31 cellular contexts compared by ENCODE assay signal in genomic region chr9:92547356-92547755, GRCh38. TPM values are rescaled to one million over a fixed set of nuclear protein-coding genes. Genes with fewer than 3 reads are reported as not detected.
"Had no signal": no experiment of that assay in that cellular context is flagged by ENCODE, and none has a peak within 500 bp of the region (broad histone marks: within the 10 kb centered on the region; RNA-seq: fewer than 3 reads in every experiment).

No MANE protein-coding gene starts in this region.

- ATAC-seq: heart right ventricle; left cardiac atrium; left lung; mucosa of descending colon; natural killer cell treated with Interleukin-12 subunit alpha and Interleukin-12 subunit beta and Interleukin-15 and Interleukin-18, amount 100 ng/mL, for 72 hours; right lobe of liver; stimulated activated naive CD8-positive, alpha-beta T cell treated with anti-CD3 and anti-CD28 coated beads, Interleukin-15, amount 100 ng/mL, for 72 hours had no signal

- H3K4me2 ChIP-seq: smooth muscle cell had no signal

- H3K4me3 ChIP-seq: colonic mucosa, esophagus muscularis mucosa, heart right ventricle, left lung, mucosa of descending colon, right lobe of liver, smooth muscle cell, suprapubic skin had no signal

- DNase-seq: colonic mucosa; effector CD8-positive, alpha-beta T cell; endodermal cell; foreskin melanocyte; glutamatergic neuron; heart right ventricle; hippocampal formation; left cardiac atrium; left lung; mesenchymal stem cell; mucosa of descending colon; naive B cell; right lobe of liver; stimulated activated CD4-positive, alpha-beta T cell treated with anti-CD3 and anti-CD28 coated beads, Interleukin-12 subunit alpha, Interleukin-12 subunit beta, amount 100 ng/mL, for 4 hours; stimulated activated CD4-positive, alpha-beta T cell treated with anti-CD3 and anti-CD28 coated beads, Interleukin-1b, Interleukin-23, amount 100 ng/mL, for 48 hours; stimulated activated CD4-positive, alpha-beta T cell treated with anti-CD3 and anti-CD28 coated beads, Interleukin-4, amount 100 ng/mL, for 1 hour; stimulated activated CD8-positive, alpha-beta memory T cell treated with anti-CD3 and anti-CD28 coated beads, Interleukin-4, amount 100 ng/mL, for 48 hours; stimulated activated naive CD4-positive, alpha-beta T cell; stimulated activated naive CD8-positive, alpha-beta T cell treated with anti-CD3 and anti-CD28 coated beads, Interleukin-15, amount 100 ng/mL, for 72 hours had no signal

- H2AFZ ChIP-seq: parathyroid adenoma had no signal

- H3K36me3 ChIP-seq: colonic mucosa, esophagus muscularis mucosa, left lung, neutrophil, right lobe of liver, suprapubic skin had no signal

- FAIRE-seq: islet of Langerhans had no signal

- H3K9me3 ChIP-seq: colonic mucosa, esophagus muscularis mucosa, left lung, mucosa of descending colon, neutrophil, right lobe of liver, suprapubic skin had no signal

- H3K27ac ChIP-seq: colonic mucosa, esophagus muscularis mucosa, heart right ventricle, left lung, neutrophil, parathyroid adenoma, right lobe of liver, suprapubic skin had no signal

- H3K4me1 ChIP-seq: colonic mucosa, esophagus muscularis mucosa, heart right ventricle, left lung, parathyroid adenoma, right lobe of liver, suprapubic skin had no signal

- H3K9ac ChIP-seq: parathyroid adenoma had no signal

- H3K79me2 ChIP-seq: parathyroid adenoma had no signal

- H3K27me3 ChIP-seq: colonic mucosa, esophagus muscularis mucosa, heart right ventricle, left lung, neutrophil, right lobe of liver, suprapubic skin had no signal

RNA-seq across cellular contexts. Expression of gene ECM2, which starts 11.6 kb away (rescaled TPM):
- total RNA-seq: epithelial cell of proximal tubule; kidney epithelial cell; lung microvascular endothelial cell; mesothelial cell of epicardium; natural killer cell treated with Interleukin-12 subunit alpha and Interleukin-12 subunit beta and Interleukin-15 and Interleukin-18, amount 100 ng/mL, for 72 hours; neural crest cell had no signal
